ENCODE assay signal across 19 cellular contexts in genomic region chr22:20194681-20195593, GRCh38. TPM values are rescaled to one million over a fixed set of nuclear protein-coding genes. Genes with fewer than 3 reads are reported as not detected.
DNase-seq lines count a peak whose midpoint lies in the region; ATAC-seq, FAIRE-seq and TF ChIP-seq lines count a peak whose summit lies in the region.
"Had no signal": no experiment of that assay in that cellular context is flagged by ENCODE, and none has a peak within 500 bp of the region (broad histone marks: within the 10 kb centered on the region; RNA-seq: fewer than 3 reads in every experiment).

No MANE protein-coding gene starts in this region.

- DNase-seq in activated CD8-positive, alpha-beta T cell treated with anti-CD3 and anti-CD28 coated beads for 36 hours, result peak; percentile 20
- DNase-seq in activated CD8-positive, alpha-beta T cell treated with anti-CD3 and anti-CD28 coated beads, Interleukin-2, amount 10 ng/mL, durations not matched to agents 7 days and 5 days, result no peak
- DNase-seq in K562 (ENCODE audit: extremely low read depth in 1 of 4, low spot score in 3 of 4), result no peak
- no peak for DNase-seq in stimulated activated naive B cell treated with anti-CD40 and anti-IgM and Interleukin-4, amounts not matched to agents 10 μg/mL and 1 μg/mL and 100 μg/mL, for 72 hours
- DNase-seq in NOMO-1 treated with DMSO at 0.1 percent for 48 hours (lab: John Stamatoyannopoulos, UW; ENCODE audit: unreplicated experiment), result no peak
- DNase-seq in D721Med (ENCODE audit: insufficient read length, low spot score), result no peak
- DNase-seq: Caco-2, DMS53, NCI-H1417, NCI-H1930, NCI-H2171, SIG-M5 had no signal

- in situ Hi-C loops in K562 (cut with MboI), result no loop called here

- BruUV-seq in K562 (replicated peaks; lab: Mats Ljungman, UMichigan), result no TSS peak

- H3K4me1 ChIP-seq in HEK293 (ENCODE audit: control insufficient read depth, insufficient read depth, low read length), result peaks cover 10% of the 10 kb centered on the region
- peaks cover 0 to 49% of the 10 kb centered on the region in 2 experiments; a peak in 2 of 5 replicates for H3K4me1 ChIP-seq in K562 (replicated peaks in 1 of 2; ENCODE audit: control insufficient read depth in 2 of 2, insufficient read depth in 2 of 2, low read length in 2 of 2)
- H3K4me1 ChIP-seq: Caco-2 had no signal

- intact Hi-C loops in activated CD8-positive, alpha-beta T cell treated with anti-CD3 and anti-CD28 coated beads for 36 hours (cut with micrococcal nuclease), result no loop called here
- intact Hi-C loops in K562 (cut with micrococcal nuclease), result loop anchor here (5.0 kb wide), 1 partner anchor 38 kb away; no protein-coding TSS in a partner anchor

- H3K27ac ChIP-seq in HEK293 (ENCODE audit: extremely low read depth, low read depth, low read length), result no peak overlapping the region
- H3K27ac ChIP-seq in K562 (ENCODE audit: extremely low read depth, low read depth, low read length), result no peak overlapping the region
- H3K27ac ChIP-seq: 22Rv1 had no signal

- no peak overlapping the region for H3K4me3 ChIP-seq in HEK293 (ENCODE audit: low read depth, low read length)
- no peak overlapping the region for H3K4me3 ChIP-seq in K562

- no peak overlapping the region for H3K27ac Mint-ChIP-seq in activated CD8-positive, alpha-beta T cell treated with anti-CD3 and anti-CD28 coated beads for 36 hours
- H3K27ac Mint-ChIP-seq in activated CD8-positive, alpha-beta T cell treated with anti-CD3 and anti-CD28 coated beads, Interleukin-2, amount 10 ng/mL, durations not matched to agents 7 days and 5 days, result no peak overlapping the region
- H3K27ac Mint-ChIP-seq in stimulated activated naive B cell treated with anti-CD40 and anti-IgM and Interleukin-4, amounts not matched to agents 10 μg/mL and 1 μg/mL and 100 μg/mL, for 72 hours, result no peak overlapping the region
- H3K27ac Mint-ChIP-seq: CD14-positive monocyte had no signal

- no peak for FAIRE-seq in K562 (lab: Jason Lieb, UNC)
- no peak for FAIRE-seq in D721Med (lab: Jason Lieb, UNC)

- no peaks in the 10 kb centered on the region for H3K79me2 ChIP-seq in K562 (ENCODE audit: control insufficient read depth, insufficient read depth, low read length)

- no peak for TF ChIP-seq CTCF in activated CD8-positive, alpha-beta T cell treated with anti-CD3 and anti-CD28 coated beads for 36 hours (IDR thresholded peaks at IDR 0.05)
- no peak for TF ChIP-seq CTCF in HEK293 (tag by site-specific recombination; IDR thresholded peaks at IDR 0.05)
- TF ChIP-seq CTCF in K562 (IDR thresholded peaks at IDR 0.05 in 2 of 3, conservative IDR thresholded peaks at IDR 0.05 in 1 of 3; ENCODE audit: insufficient read depth in 2 of 3, low read depth in 1 of 3, low read length in 3 of 3), result peak; percentile 29 to 57 (median 39); a peak in 5 of 6 replicates
- no peak for TF ChIP-seq CTCF in D721Med (IDR thresholded peaks at IDR 0.05; ENCODE audit: insufficient read depth, missing control alignments)

- TF ChIP-seq EP300 in K562 (IDR thresholded peaks at IDR 0.05; ENCODE audit: low read length), result no peak

- no peaks in the 10 kb centered on the region for H3K9me3 Mint-ChIP-seq in activated CD8-positive, alpha-beta T cell treated with anti-CD3 and anti-CD28 coated beads for 36 hours
- H3K9me3 Mint-ChIP-seq in activated CD8-positive, alpha-beta T cell treated with anti-CD3 and anti-CD28 coated beads, Interleukin-2, amount 10 ng/mL, durations not matched to agents 7 days and 5 days (ENCODE audit: insufficient read depth), result no peaks in the 10 kb centered on the region
- no peaks in the 10 kb centered on the region for H3K9me3 Mint-ChIP-seq in stimulated activated naive B cell treated with anti-CD40 and anti-IgM and Interleukin-4, amounts not matched to agents 10 μg/mL and 1 μg/mL and 100 μg/mL, for 72 hours
- H3K9me3 Mint-ChIP-seq: CD14-positive monocyte had no signal

- CTCF ChIA-PET in activated CD8-positive, alpha-beta T cell treated with anti-CD3 and anti-CD28 coated beads for 36 hours (lab: Charles Lee), result interaction anchor here (0.6 kb wide), 1 partner anchor 63 kb away, joined by 4 read pairs; no protein-coding TSS in a partner anchor
- CTCF ChIA-PET in activated CD8-positive, alpha-beta T cell treated with anti-CD3 and anti-CD28 coated beads, Interleukin-2, amount 10 ng/mL, durations not matched to agents 7 days and 5 days (lab: Charles Lee), result no interaction called here
- CTCF ChIA-PET in HEK293 (lab: Yijun Ruan, JAX) (interaction anchor here (0.7 kb wide), 3 partner anchors 9 to 717 kb away, joined by 3 read pairs; no protein-coding TSS in a partner anchor), K562 (lab: Yijun Ruan, JAX; ENCODE audit: low intra/inter-chr PET ratio) (no interaction called here)

- peak; percentile 24 for ATAC-seq in activated CD8-positive, alpha-beta T cell treated with anti-CD3 and anti-CD28 coated beads for 36 hours
- ATAC-seq in activated CD8-positive, alpha-beta T cell treated with anti-CD3 and anti-CD28 coated beads, Interleukin-2, amount 10 ng/mL, durations not matched to agents 7 days and 5 days, result no peak
- peak; percentile 27; the same call in 2 of the 3 replicates for ATAC-seq in K562
- peak; percentile 26 to 45 for ATAC-seq in stimulated activated naive B cell treated with anti-CD40 and anti-IgM and Interleukin-4, amounts not matched to agents 10 μg/mL and 1 μg/mL and 100 μg/mL, for 72 hours (replicated peaks)
- no peak for ATAC-seq in HG02938 (IDR thresholded peaks at IDR 0.05; ENCODE audit: unreplicated experiment)
- ATAC-seq: HCT116 had no signal

- 2% methylated on average over 15 of the region's 15 CpGs for WGBS in K562 (ENCODE audit: insufficient coverage, low coverage, missing lambda C conversion rate)

- H4K20me1 ChIP-seq in K562 (replicated peaks; ENCODE audit: control insufficient read depth, insufficient read depth, low read length), result peaks cover 45% of the 10 kb centered on the region

- H3K9ac ChIP-seq in K562 (ENCODE audit: insufficient read depth in 1 of 2, low read depth in 2 of 2, low read length in 2 of 2), result peak overlapping the region in 1 of 2 experiments; percentile 5; a peak in 1 of 4 replicates

- H3K4me3 Mint-ChIP-seq in activated CD8-positive, alpha-beta T cell treated with anti-CD3 and anti-CD28 coated beads for 36 hours, result no peak overlapping the region
- H3K4me3 Mint-ChIP-seq in activated CD8-positive, alpha-beta T cell treated with anti-CD3 and anti-CD28 coated beads, Interleukin-2, amount 10 ng/mL, durations not matched to agents 7 days and 5 days, result no peak overlapping the region
- no peak overlapping the region for H3K4me3 Mint-ChIP-seq in stimulated activated naive B cell treated with anti-CD40 and anti-IgM and Interleukin-4, amounts not matched to agents 10 μg/mL and 1 μg/mL and 100 μg/mL, for 72 hours
- H3K4me3 Mint-ChIP-seq: CD14-positive monocyte had no signal

- no peaks in the 10 kb centered on the region for H3K36me3 Mint-ChIP-seq in activated CD8-positive, alpha-beta T cell treated with anti-CD3 and anti-CD28 coated beads for 36 hours (ENCODE audit: low read depth)
- H3K36me3 Mint-ChIP-seq in activated CD8-positive, alpha-beta T cell treated with anti-CD3 and anti-CD28 coated beads, Interleukin-2, amount 10 ng/mL, durations not matched to agents 7 days and 5 days (ENCODE audit: low read depth), result no peaks in the 10 kb centered on the region
- H3K36me3 Mint-ChIP-seq in stimulated activated naive B cell treated with anti-CD40 and anti-IgM and Interleukin-4, amounts not matched to agents 10 μg/mL and 1 μg/mL and 100 μg/mL, for 72 hours, result no peaks in the 10 kb centered on the region
- H3K36me3 Mint-ChIP-seq: CD14-positive monocyte had no signal

- no peak for TF ChIP-seq POLR2A in K562 (conservative IDR thresholded peaks at IDR 0.05)

- H3K9me3 ChIP-seq in HEK293 (ENCODE audit: control insufficient read depth, insufficient read depth, low read depth, low read length) (no peaks in the 10 kb centered on the region), K562 (replicated peaks; ENCODE audit: control insufficient read depth, insufficient read depth, low read depth, low read length) (no peaks in the 10 kb centered on the region)
- H3K9me3 ChIP-seq: Caco-2 had no signal

- peaks cover under 1% of the 10 kb centered on the region for H3K4me1 Mint-ChIP-seq in activated CD8-positive, alpha-beta T cell treated with anti-CD3 and anti-CD28 coated beads for 36 hours (ENCODE audit: low read depth)
- no peaks in the 10 kb centered on the region for H3K4me1 Mint-ChIP-seq in activated CD8-positive, alpha-beta T cell treated with anti-CD3 and anti-CD28 coated beads, Interleukin-2, amount 10 ng/mL, durations not matched to agents 7 days and 5 days (ENCODE audit: low read depth)
- H3K4me1 Mint-ChIP-seq in stimulated activated naive B cell treated with anti-CD40 and anti-IgM and Interleukin-4, amounts not matched to agents 10 μg/mL and 1 μg/mL and 100 μg/mL, for 72 hours, result no peaks in the 10 kb centered on the region
- H3K4me1 Mint-ChIP-seq: CD14-positive monocyte had no signal

- no peak overlapping the region for H3K4me2 ChIP-seq in K562 (ENCODE audit: insufficient read depth, low read length)

- peaks cover 84 to 95% of the 10 kb centered on the region in 2 experiments for H3K27me3 ChIP-seq in K562 (ENCODE audit: control insufficient read depth in 2 of 2, insufficient read depth in 2 of 2, low read length in 2 of 2)

- POLR2A ChIA-PET in activated CD8-positive, alpha-beta T cell treated with anti-CD3 and anti-CD28 coated beads for 36 hours (lab: Charles Lee), result no interaction called here
- POLR2A ChIA-PET in activated CD8-positive, alpha-beta T cell treated with anti-CD3 and anti-CD28 coated beads, Interleukin-2, amount 10 ng/mL, durations not matched to agents 7 days and 5 days (lab: Charles Lee), result no interaction called here
- POLR2A ChIA-PET in HEK293 (lab: Yijun Ruan, JAX) (no interaction called here), K562 (lab: Yijun Ruan, JAX) (interaction anchor here (0.6 to 1.7 kb wide), 5 partner anchors 8 to 714 kb away, joined by 3 to 10 read pairs (median 6); no protein-coding TSS in a partner anchor)

- H3K9me1 ChIP-seq in K562 (ENCODE audit: control insufficient read depth, insufficient read depth, low read length), result peaks cover 3% of the 10 kb centered on the region

- H3K36me3 ChIP-seq in HEK293 (ENCODE audit: control insufficient read depth in 2 of 2, insufficient read depth in 1 of 2, low read length in 2 of 2), result no peaks in the 10 kb centered on the region
- H3K36me3 ChIP-seq in K562 (ENCODE audit: control insufficient read depth, insufficient read depth, low read length), result no peaks in the 10 kb centered on the region

- no peaks in the 10 kb centered on the region for H3K27me3 Mint-ChIP-seq in activated CD8-positive, alpha-beta T cell treated with anti-CD3 and anti-CD28 coated beads for 36 hours
- no peaks in the 10 kb centered on the region for H3K27me3 Mint-ChIP-seq in activated CD8-positive, alpha-beta T cell treated with anti-CD3 and anti-CD28 coated beads, Interleukin-2, amount 10 ng/mL, durations not matched to agents 7 days and 5 days (ENCODE audit: low read depth)
- H3K27me3 Mint-ChIP-seq in stimulated activated naive B cell treated with anti-CD40 and anti-IgM and Interleukin-4, amounts not matched to agents 10 μg/mL and 1 μg/mL and 100 μg/mL, for 72 hours, result peaks cover 0 to 4% of the 10 kb centered on the region in 2 donors

- TF ChIP-seq RAD21 in K562 (CRISPR knock-in tag; conservative IDR thresholded peaks at IDR 0.05 in 1 of 2, IDR thresholded peaks at IDR 0.05 in 1 of 2), result peak in 1 of 2 experiments; percentile 29; a peak in 1 of 4 replicates

- H2AFZ ChIP-seq in K562 (ENCODE audit: low read depth, low read length), result no peak overlapping the region

RNA-seq across cellular contexts. Expression of gene CCDC188, which starts 44.1 kb away (rescaled TPM):
- not detected for total RNA-seq in activated CD8-positive, alpha-beta T cell treated with anti-CD3 and anti-CD28 coated beads for 36 hours
- not detected for total RNA-seq in activated CD8-positive, alpha-beta T cell treated with anti-CD3 and anti-CD28 coated beads, Interleukin-2, amount 10 ng/mL, durations not matched to agents 7 days and 5 days
- total RNA-seq in K562 (2011; cell fraction: chromatin; rRNA removed; ENCODE audit: low replicate concordance), result not detected in 2 replicates
- not detected in 2 replicates for total RNA-seq in K562 (2011; cell fraction: nucleolus; rRNA removed)
- total RNA-seq in K562 (2011; cell fraction: nucleoplasm; rRNA removed), result not detected in 2 replicates
- total RNA-seq in K562 (2014; rRNA removed), result not detected in 2 replicates
- total RNA-seq in K562 (2014; rRNA removed; fragmentation: Illumina TruSeq; extraction: Trizol), result not detected in 2 replicates
- not detected in 2 replicates for total RNA-seq in K562 (2015; rRNA removed; fragmentation: Illumina TruSeq; extraction: Trizol)
- total RNA-seq in K562 (2021), result not detected in 2 replicates
- not detected in 2 replicates for polyA plus RNA-seq in K562 (2011; rRNA removed)
- not detected in 2 replicates for polyA plus RNA-seq in K562 (2011; cell fraction: cytosol; rRNA removed)
- not detected in 2 replicates for polyA plus RNA-seq in K562 (2011; cell fraction: nucleus; rRNA removed)
- 0.26 TPM in 1 of 2 replicates, not detected in the other for polyA plus RNA-seq in K562 (2012)
- not detected in 2 replicates for polyA plus RNA-seq in K562 (2014; fragmentation: Illumina TruSeq; extraction: Trizol)
- polyA plus RNA-seq in K562 (2014; fragmentation: Nextera tagmentation; extraction: Ambion mirVana), result not detected
- polyA plus RNA-seq in K562 (2014; rRNA removed), result not detected in 2 replicates
- polyA minus RNA-seq in K562 (2011; rRNA and poly(A)+ RNA removed), result not detected in 2 replicates
- not detected in 2 replicates for polyA minus RNA-seq in K562 (2011; cell fraction: cytosol; rRNA and poly(A)+ RNA removed)
- not detected in 2 replicates for polyA minus RNA-seq in K562 (2011; cell fraction: nucleus; rRNA and poly(A)+ RNA removed)
- total RNA-seq: Caco-2, NCI-H460, RPMI7951 had no signal
- polyA plus RNA-seq: CD14-positive monocyte had no signal

Comparison
In these comparisons a context has a peak if more than half of its experiments do, and no peak if none do; other contexts are left out.
1. ATAC-seq: peak in activated CD8-positive, alpha-beta T cell treated with anti-CD3 and anti-CD28 coated beads for 36 hours (single experiment), K562 (single experiment) and stimulated activated naive B cell treated with anti-CD40 and anti-IgM and Interleukin-4, amounts not matched to agents 10 μg/mL and 1 μg/mL and 100 μg/mL, for 72 hours (2 of 2); none in activated CD8-positive, alpha-beta T cell treated with anti-CD3 and anti-CD28 coated beads, Interleukin-2, amount 10 ng/mL, durations not matched to agents 7 days and 5 days (single experiment) and HG02938 (single experiment).
2. CTCF ChIA-PET loops: an anchor here in activated CD8-positive, alpha-beta T cell treated with anti-CD3 and anti-CD28 coated beads for 36 hours (0.6 kb wide) and HEK293 (0.7 kb wide); none called in activated CD8-positive, alpha-beta T cell treated with anti-CD3 and anti-CD28 coated beads, Interleukin-2, amount 10 ng/mL, durations not matched to agents 7 days and 5 days and K562.
3. CTCF ChIP-seq: peak in K562 (3 of 3); none in activated CD8-positive, alpha-beta T cell treated with anti-CD3 and anti-CD28 coated beads for 36 hours (single experiment), HEK293 (single experiment) and D721Med (single experiment).